ENCODE assay signal across 1 cellular context in the genomic region with DNA sequence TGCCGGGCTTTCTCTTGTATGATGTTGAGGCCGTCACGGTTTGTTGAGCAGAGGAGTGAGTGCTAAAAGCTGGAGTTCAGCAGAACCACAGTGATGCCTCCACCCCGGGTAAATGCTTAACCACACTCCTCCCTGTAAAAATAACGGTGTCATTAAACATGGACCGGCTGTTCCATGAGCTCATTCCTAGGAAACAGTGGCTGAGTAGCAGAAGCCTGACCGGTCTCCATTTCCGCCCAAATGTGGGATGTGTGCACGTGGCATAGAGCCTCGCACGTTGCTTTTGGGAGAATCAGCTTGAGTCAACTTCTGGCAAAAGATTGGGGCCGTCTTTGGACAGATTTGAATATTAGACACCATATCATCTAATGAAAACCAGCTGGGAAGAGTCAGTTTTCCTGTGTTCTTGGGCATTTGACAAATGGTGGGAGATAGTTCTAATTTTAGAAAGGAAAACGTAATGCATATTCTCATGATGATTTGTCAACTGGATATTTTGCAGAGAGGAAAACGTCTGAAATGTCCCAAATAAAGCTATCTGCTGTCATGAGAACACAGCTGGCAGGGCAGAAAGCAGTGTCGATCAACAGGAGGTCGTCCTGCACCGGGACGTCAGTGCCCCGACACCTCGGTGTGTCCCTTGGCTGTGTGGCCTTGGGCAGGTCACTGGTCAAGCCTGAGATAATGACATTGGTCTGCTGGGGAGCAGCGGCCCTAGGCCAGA.
TF ChIP-seq lines count a peak whose summit lies in the region.

No MANE protein-coding gene starts in this region.

TF ChIP-seq in HepG2, 621 proteins besides CTCF, POLR2A, EP300 and RAD21 (continued from another document and continues in another):
- TF ChIP-seq, protein P1, sequence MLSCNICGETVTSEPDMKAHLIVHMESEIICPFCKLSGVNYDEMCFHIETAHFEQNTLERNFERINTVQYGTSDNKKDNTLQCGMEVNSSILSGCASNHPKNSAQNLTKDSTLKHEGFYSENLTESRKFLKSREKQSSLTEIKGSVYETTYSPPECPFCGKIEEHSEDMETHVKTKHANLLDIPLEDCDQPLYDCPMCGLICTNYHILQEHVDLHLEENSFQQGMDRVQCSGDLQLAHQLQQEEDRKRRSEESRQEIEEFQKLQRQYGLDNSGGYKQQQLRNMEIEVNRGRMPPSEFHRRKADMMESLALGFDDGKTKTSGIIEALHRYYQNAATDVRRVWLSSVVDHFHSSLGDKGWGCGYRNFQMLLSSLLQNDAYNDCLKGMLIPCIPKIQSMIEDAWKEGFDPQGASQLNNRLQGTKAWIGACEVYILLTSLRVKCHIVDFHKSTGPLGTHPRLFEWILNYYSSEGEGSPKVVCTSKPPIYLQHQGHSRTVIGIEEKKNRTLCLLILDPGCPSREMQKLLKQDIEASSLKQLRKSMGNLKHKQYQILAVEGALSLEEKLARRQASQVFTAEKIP (CRISPR knock-in tag; IDR thresholded peaks at IDR 0.05; ENCODE audit: borderline replicate concordance): no peak
- no peak for TF ChIP-seq NFIC (IDR thresholded peaks at IDR 0.05; ENCODE audit: low read length)
- peak; percentile 65; the same call in 1 of the 2 replicates for TF ChIP-seq NFKB2 (CRISPR knock-in tag; IDR thresholded peaks at IDR 0.05; ENCODE audit: borderline replicate concordance)
- no peak for TF ChIP-seq ZNF24 (IDR thresholded peaks at IDR 0.05)
- no peak for TF ChIP-seq ASH2L (IDR thresholded peaks at IDR 0.05; ENCODE audit: insufficient read length, low read depth, low read length)
- TF ChIP-seq KDM3A (CRISPR knock-in tag; IDR thresholded peaks at IDR 0.05; ENCODE audit: low read depth): no peak
- peak; percentile 57; the same call in 1 of the 2 replicates for TF ChIP-seq KDM2A (CRISPR knock-in tag; IDR thresholded peaks at IDR 0.05; ENCODE audit: borderline replicate concordance, low read depth)
- no peak for TF ChIP-seq ZNF234 (CRISPR knock-in tag; conservative IDR thresholded peaks at IDR 0.05)
- TF ChIP-seq SIN3A (IDR thresholded peaks at IDR 0.05; ENCODE audit: borderline replicate concordance, low read depth, low read length): peak; percentile 48
- no peak for TF ChIP-seq DR1 (CRISPR knock-in tag; IDR thresholded peaks at IDR 0.05)
- TF ChIP-seq ESRRA (CRISPR knock-in tag; IDR thresholded peaks at IDR 0.05; ENCODE audit: low read depth): no peak; the same call in 1 of the 2 replicates
- no peak; the same call in 1 of the 2 replicates for TF ChIP-seq FOXJ3 (CRISPR knock-in tag; IDR thresholded peaks at IDR 0.05; ENCODE audit: borderline replicate concordance)
- TF ChIP-seq, protein P2, sequence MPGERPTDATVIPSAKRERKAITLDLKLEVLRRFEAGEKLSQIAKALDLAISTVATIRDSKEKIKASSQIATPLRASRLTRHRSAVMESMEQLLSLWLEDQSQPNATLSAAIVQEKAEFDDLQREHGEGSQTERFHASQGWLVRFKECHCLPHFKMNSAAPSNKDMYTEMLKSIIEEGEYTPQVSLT (CRISPR knock-in tag; IDR thresholded peaks at IDR 0.05; ENCODE audit: borderline replicate concordance, low read depth): no peak
- TF ChIP-seq ZNF839 (CRISPR knock-in tag; IDR thresholded peaks at IDR 0.05; ENCODE audit: borderline replicate concordance): no peak
- TF ChIP-seq ZSCAN31 (CRISPR knock-in tag; IDR thresholded peaks at IDR 0.05; ENCODE audit: low read depth): 0 out of 2 replicates have a peak, but pooled peaks have one; percentile 63
- TF ChIP-seq TAF1 (CRISPR knock-in tag; IDR thresholded peaks at IDR 0.05): no peak; the same call in 1 of the 2 replicates
- TF ChIP-seq ATM (IDR thresholded peaks at IDR 0.05; ENCODE audit: borderline replicate concordance): no peak
- no peak for TF ChIP-seq ZNF383 (CRISPR knock-in tag; IDR thresholded peaks at IDR 0.05; ENCODE audit: borderline replicate concordance)
- no peak for TF ChIP-seq TBL1XR1 (IDR thresholded peaks at IDR 0.05; ENCODE audit: borderline replicate concordance, low read length, partially characterized antibody)
- TF ChIP-seq GLI4 (CRISPR knock-in tag; IDR thresholded peaks at IDR 0.05; ENCODE audit: borderline replicate concordance): no peak
- 0 out of 2 replicates have a peak, but pooled peaks have one; percentile 44 for TF ChIP-seq ZNF256 (CRISPR knock-in tag; conservative IDR thresholded peaks at IDR 0.05)
- no peak for TF ChIP-seq ZNF747 (CRISPR knock-in tag; IDR thresholded peaks at IDR 0.05; ENCODE audit: borderline replicate concordance)
- no peak for TF ChIP-seq TCF12 (IDR thresholded peaks at IDR 0.05)
- no peak for TF ChIP-seq TCF12 (CRISPR knock-in tag; IDR thresholded peaks at IDR 0.05)
- peak; percentile 83 for TF ChIP-seq TBX2 (CRISPR knock-in tag; IDR thresholded peaks at IDR 0.05; ENCODE audit: borderline replicate concordance)
- TF ChIP-seq CREB1 (IDR thresholded peaks at IDR 0.05): peak; percentile 82
- TF ChIP-seq CREB1 (CRISPR knock-in tag; IDR thresholded peaks at IDR 0.05): peak; percentile 64
- TF ChIP-seq ZNF776 (CRISPR knock-in tag; IDR thresholded peaks at IDR 0.05): no peak
- peak; percentile 73; the same call in 1 of the 2 replicates for TF ChIP-seq BORCS8-MEF2B (CRISPR knock-in tag; IDR thresholded peaks at IDR 0.05)
- no peak for TF ChIP-seq XBP1 (CRISPR knock-in tag; IDR thresholded peaks at IDR 0.05)
- TF ChIP-seq ZNF207 (IDR thresholded peaks at IDR 0.05; ENCODE audit: borderline replicate concordance): no peak
- TF ChIP-seq, protein P3, sequence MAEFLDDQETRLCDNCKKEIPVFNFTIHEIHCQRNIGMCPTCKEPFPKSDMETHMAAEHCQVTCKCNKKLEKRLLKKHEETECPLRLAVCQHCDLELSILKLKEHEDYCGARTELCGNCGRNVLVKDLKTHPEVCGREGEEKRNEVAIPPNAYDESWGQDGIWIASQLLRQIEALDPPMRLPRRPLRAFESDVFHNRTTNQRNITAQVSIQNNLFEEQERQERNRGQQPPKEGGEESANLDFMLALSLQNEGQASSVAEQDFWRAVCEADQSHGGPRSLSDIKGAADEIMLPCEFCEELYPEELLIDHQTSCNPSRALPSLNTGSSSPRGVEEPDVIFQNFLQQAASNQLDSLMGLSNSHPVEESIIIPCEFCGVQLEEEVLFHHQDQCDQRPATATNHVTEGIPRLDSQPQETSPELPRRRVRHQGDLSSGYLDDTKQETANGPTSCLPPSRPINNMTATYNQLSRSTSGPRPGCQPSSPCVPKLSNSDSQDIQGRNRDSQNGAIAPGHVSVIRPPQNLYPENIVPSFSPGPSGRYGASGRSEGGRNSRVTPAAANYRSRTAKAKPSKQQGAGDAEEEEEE (CRISPR knock-in tag; IDR thresholded peaks at IDR 0.05; ENCODE audit: borderline replicate concordance): no peak
- no peak for TF ChIP-seq ZNF468 (CRISPR knock-in tag; IDR thresholded peaks at IDR 0.05)
- no peak for TF ChIP-seq ZNF564 (CRISPR knock-in tag; IDR thresholded peaks at IDR 0.05)
- TF ChIP-seq, protein P4, sequence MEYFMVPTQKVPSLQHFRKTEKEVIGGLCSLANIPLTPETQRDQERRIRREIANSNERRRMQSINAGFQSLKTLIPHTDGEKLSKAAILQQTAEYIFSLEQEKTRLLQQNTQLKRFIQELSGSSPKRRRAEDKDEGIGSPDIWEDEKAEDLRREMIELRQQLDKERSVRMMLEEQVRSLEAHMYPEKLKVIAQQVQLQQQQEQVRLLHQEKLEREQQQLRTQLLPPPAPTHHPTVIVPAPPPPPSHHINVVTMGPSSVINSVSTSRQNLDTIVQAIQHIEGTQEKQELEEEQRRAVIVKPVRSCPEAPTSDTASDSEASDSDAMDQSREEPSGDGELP (IDR thresholded peaks at IDR 0.05; ENCODE audit: borderline replicate concordance, low read depth): peak; percentile 58; the same call in 1 of the 2 replicates
- TF ChIP-seq KLF11 (CRISPR knock-in tag; IDR thresholded peaks at IDR 0.05): no peak; the same call in 1 of the 2 replicates
- TF ChIP-seq, protein P5, sequence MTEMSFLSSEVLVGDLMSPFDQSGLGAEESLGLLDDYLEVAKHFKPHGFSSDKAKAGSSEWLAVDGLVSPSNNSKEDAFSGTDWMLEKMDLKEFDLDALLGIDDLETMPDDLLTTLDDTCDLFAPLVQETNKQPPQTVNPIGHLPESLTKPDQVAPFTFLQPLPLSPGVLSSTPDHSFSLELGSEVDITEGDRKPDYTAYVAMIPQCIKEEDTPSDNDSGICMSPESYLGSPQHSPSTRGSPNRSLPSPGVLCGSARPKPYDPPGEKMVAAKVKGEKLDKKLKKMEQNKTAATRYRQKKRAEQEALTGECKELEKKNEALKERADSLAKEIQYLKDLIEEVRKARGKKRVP (CRISPR knock-in tag; IDR thresholded peaks at IDR 0.05): no peak
- TF ChIP-seq ARNTL (CRISPR knock-in tag; IDR thresholded peaks at IDR 0.05): peak; percentile 74; the same call in 1 of the 2 replicates
- TF ChIP-seq, protein P6, sequence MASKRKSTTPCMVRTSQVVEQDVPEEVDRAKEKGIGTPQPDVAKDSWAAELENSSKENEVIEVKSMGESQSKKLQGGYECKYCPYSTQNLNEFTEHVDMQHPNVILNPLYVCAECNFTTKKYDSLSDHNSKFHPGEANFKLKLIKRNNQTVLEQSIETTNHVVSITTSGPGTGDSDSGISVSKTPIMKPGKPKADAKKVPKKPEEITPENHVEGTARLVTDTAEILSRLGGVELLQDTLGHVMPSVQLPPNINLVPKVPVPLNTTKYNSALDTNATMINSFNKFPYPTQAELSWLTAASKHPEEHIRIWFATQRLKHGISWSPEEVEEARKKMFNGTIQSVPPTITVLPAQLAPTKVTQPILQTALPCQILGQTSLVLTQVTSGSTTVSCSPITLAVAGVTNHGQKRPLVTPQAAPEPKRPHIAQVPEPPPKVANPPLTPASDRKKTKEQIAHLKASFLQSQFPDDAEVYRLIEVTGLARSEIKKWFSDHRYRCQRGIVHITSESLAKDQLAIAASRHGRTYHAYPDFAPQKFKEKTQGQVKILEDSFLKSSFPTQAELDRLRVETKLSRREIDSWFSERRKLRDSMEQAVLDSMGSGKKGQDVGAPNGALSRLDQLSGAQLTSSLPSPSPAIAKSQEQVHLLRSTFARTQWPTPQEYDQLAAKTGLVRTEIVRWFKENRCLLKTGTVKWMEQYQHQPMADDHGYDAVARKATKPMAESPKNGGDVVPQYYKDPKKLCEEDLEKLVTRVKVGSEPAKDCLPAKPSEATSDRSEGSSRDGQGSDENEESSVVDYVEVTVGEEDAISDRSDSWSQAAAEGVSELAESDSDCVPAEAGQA (IDR thresholded peaks at IDR 0.05; ENCODE audit: low read depth): peak; percentile 77; the same call in 1 of the 2 replicates
- TF ChIP-seq, protein P6 (CRISPR knock-in tag; IDR thresholded peaks at IDR 0.05; ENCODE audit: borderline replicate concordance): no peak
- TF ChIP-seq ZNF768 (CRISPR knock-in tag; IDR thresholded peaks at IDR 0.05): peak; percentile 40; the same call in 1 of the 2 replicates
- TF ChIP-seq, protein P7, sequence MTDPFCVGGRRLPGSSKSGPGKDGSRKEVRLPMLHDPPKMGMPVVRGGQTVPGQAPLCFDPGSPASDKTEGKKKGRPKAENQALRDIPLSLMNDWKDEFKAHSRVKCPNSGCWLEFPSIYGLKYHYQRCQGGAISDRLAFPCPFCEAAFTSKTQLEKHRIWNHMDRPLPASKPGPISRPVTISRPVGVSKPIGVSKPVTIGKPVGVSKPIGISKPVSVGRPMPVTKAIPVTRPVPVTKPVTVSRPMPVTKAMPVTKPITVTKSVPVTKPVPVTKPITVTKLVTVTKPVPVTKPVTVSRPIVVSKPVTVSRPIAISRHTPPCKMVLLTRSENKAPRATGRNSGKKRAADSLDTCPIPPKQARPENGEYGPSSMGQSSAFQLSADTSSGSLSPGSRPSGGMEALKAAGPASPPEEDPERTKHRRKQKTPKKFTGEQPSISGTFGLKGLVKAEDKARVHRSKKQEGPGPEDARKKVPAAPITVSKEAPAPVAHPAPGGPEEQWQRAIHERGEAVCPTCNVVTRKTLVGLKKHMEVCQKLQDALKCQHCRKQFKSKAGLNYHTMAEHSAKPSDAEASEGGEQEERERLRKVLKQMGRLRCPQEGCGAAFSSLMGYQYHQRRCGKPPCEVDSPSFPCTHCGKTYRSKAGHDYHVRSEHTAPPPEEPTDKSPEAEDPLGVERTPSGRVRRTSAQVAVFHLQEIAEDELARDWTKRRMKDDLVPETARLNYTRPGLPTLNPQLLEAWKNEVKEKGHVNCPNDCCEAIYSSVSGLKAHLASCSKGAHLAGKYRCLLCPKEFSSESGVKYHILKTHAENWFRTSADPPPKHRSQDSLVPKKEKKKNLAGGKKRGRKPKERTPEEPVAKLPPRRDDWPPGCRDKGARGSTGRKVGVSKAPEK (CRISPR knock-in tag; IDR thresholded peaks at IDR 0.05; ENCODE audit: borderline replicate concordance): no peak
- TF ChIP-seq, protein P8, sequence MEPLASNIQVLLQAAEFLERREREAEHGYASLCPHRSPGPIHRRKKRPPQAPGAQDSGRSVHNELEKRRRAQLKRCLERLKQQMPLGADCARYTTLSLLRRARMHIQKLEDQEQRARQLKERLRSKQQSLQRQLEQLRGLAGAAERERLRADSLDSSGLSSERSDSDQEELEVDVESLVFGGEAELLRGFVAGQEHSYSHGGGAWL (CRISPR knock-in tag; IDR thresholded peaks at IDR 0.05): peak; percentile 62
- TF ChIP-seq, protein P9, sequence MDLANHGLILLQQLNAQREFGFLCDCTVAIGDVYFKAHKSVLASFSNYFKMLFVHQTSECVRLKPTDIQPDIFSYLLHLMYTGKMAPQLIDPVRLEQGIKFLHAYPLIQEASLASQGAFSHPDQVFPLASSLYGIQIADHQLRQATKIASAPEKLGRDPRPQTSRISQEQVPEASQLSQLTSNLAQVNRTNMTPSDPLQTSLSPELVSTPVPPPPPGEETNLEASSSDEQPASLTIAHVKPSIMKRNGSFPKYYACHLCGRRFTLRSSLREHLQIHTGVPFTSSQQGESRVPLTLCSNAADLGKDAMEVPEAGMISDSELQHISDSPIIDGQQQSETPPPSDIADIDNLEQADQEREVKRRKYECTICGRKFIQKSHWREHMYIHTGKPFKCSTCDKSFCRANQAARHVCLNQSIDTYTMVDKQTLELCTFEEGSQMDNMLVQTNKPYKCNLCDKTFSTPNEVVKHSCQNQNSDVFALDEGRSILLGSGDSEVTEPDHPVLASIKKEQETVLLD (CRISPR knock-in tag; IDR thresholded peaks at IDR 0.05; ENCODE audit: low read depth): no peak
- TF ChIP-seq MXD4 (CRISPR knock-in tag; IDR thresholded peaks at IDR 0.05): peak; percentile 68; the same call in 1 of the 2 replicates
- TF ChIP-seq ZNF619 (CRISPR knock-in tag; IDR thresholded peaks at IDR 0.05): no peak
